Comparison of ENCODE assay signal across 10 cellular contexts in genomic region chr12:108516511-108517275, GRCh38. TPM values are rescaled to one million over a fixed set of nuclear protein-coding genes. Genes with fewer than 3 reads are reported as not detected.
DNase-seq lines count a peak whose midpoint lies in the region; ATAC-seq and TF ChIP-seq lines count a peak whose summit lies in the region.
"Had no signal": no experiment of that assay in that cellular context is flagged by ENCODE, and none has a peak within 500 bp of the region (broad histone marks: within the 10 kb centered on the region; RNA-seq: fewer than 3 reads in every experiment).

No MANE protein-coding gene starts in this region.

- peak overlapping the region; percentile 20 for H3K27ac Mint-ChIP-seq in endothelial cell (ENCODE audit: unreplicated experiment)
- H3K27ac Mint-ChIP-seq in type B pancreatic cell = peak overlapping the region; percentile 43

- H3K4me3 Mint-ChIP-seq in endothelial cell (ENCODE audit: unreplicated experiment) (peak overlapping the region; percentile 92), type B pancreatic cell (peak overlapping the region; percentile 97)

- H3K4me3 ChIP-seq in left ventricle myocardium inferior = peak overlapping the region; percentile 98

- DNase-seq in left ventricle myocardium inferior = no peak
- no peak for DNase-seq in cardiac septum (ENCODE audit: low spot score)
- peak; percentile 28 for DNase-seq in RPMI7951 (ENCODE audit: low read depth)
- no peak for DNase-seq in endothelial cell (ENCODE audit: low spot score)
- no peak for DNase-seq in type B pancreatic cell (ENCODE audit: extremely low spot score, unreplicated experiment)
- DNase-seq in Right ventricle myocardium superior = no peak
- DNase-seq in GM10266 (ENCODE audit: extremely low spot score) = no peak
- DNase-seq: adrenal gland, uterus had no signal

- TF ChIP-seq CTCF in left ventricle myocardium inferior (IDR thresholded peaks at IDR 0.05; ENCODE audit: borderline replicate concordance) = no peak
- TF ChIP-seq CTCF in endothelial cell (IDR thresholded peaks at IDR 0.05; ENCODE audit: unreplicated experiment) = no peak
- TF ChIP-seq CTCF in type B pancreatic cell (conservative IDR thresholded peaks at IDR 0.05) = no peak
- TF ChIP-seq CTCF in GM10266 (IDR thresholded peaks at IDR 0.05; ENCODE audit: control insufficient read depth, insufficient read depth, low read depth, missing control alignments) = no peak

- intact Hi-C loops in left ventricle myocardium inferior (cut with micrococcal nuclease) (no loop called here), cardiac septum (cut with DNase I) (loop anchor here (10.0 kb wide), 2 partner anchors 98 to 832 kb away; partner anchors contain the start of gene PWP1), Right ventricle myocardium superior (cut with DNase I) (loop anchor here (10.0 kb wide), 1 partner anchor 832 kb away; the partner anchor contains the start of gene PWP1)

- H3K4me1 ChIP-seq in left ventricle myocardium inferior = peaks cover 18% of the 10 kb centered on the region

- ATAC-seq in GM21367 (IDR thresholded peaks at IDR 0.05; ENCODE audit: unreplicated experiment) (no peak), Right ventricle myocardium superior (ENCODE audit: poor library complexity) (no peak)

- H3K27ac ChIP-seq in left ventricle myocardium inferior (replicated peaks) = no peak overlapping the region
- H3K27ac ChIP-seq: uterus had no signal

- H3K36me3 ChIP-seq in left ventricle myocardium inferior = peaks cover 44% of the 10 kb centered on the region
- H3K36me3 ChIP-seq: uterus had no signal

- H3K27me3 Mint-ChIP-seq in endothelial cell (ENCODE audit: unreplicated experiment) = peaks cover 20% of the 10 kb centered on the region
- peaks cover 3% of the 10 kb centered on the region for H3K27me3 Mint-ChIP-seq in type B pancreatic cell

- peaks cover 17% of the 10 kb centered on the region for H3K36me3 Mint-ChIP-seq in endothelial cell (ENCODE audit: low read depth, unreplicated experiment)
- H3K36me3 Mint-ChIP-seq in type B pancreatic cell = peaks cover 14% of the 10 kb centered on the region

- H3K27me3 ChIP-seq in left ventricle myocardium inferior (ENCODE audit: low read depth) = no peaks in the 10 kb centered on the region
- H3K27me3 ChIP-seq: adrenal gland, uterus had no signal

- H3K9me3 Mint-ChIP-seq in endothelial cell (ENCODE audit: unreplicated experiment) (no peaks in the 10 kb centered on the region), type B pancreatic cell (no peaks in the 10 kb centered on the region)

- peaks cover 9% of the 10 kb centered on the region for H3K4me1 Mint-ChIP-seq in endothelial cell (ENCODE audit: unreplicated experiment)
- peaks cover 7% of the 10 kb centered on the region for H3K4me1 Mint-ChIP-seq in type B pancreatic cell (ENCODE audit: unreplicated experiment)

- no peaks in the 10 kb centered on the region for H3K9me3 ChIP-seq in left ventricle myocardium inferior (replicated peaks)
- H3K9me3 ChIP-seq: adrenal gland, uterus had no signal

RNA-seq across cellular contexts. Expression of gene FICD, which starts 1.6 kb away (rescaled TPM):
- 4.2 TPM for total RNA-seq in left ventricle myocardium inferior
- 3.8 TPM for total RNA-seq in cardiac septum
- total RNA-seq in RPMI7951 (2014; rRNA removed; shearing (Covaris generic)) = 3.5 and 3.6 TPM in 2 replicates
- total RNA-seq in endothelial cell (ENCODE audit: unreplicated experiment) = 5.5 TPM
- total RNA-seq in type B pancreatic cell (ENCODE audit: low replicate concordance) = 4.7 and 4.9 TPM in 2 replicates
- 3.0 TPM for total RNA-seq in Right ventricle myocardium superior

RNA-seq across cellular contexts. Expression of gene SART3, which starts 44.3 kb away (rescaled TPM):
- total RNA-seq in left ventricle myocardium inferior = 24.9 TPM
- 29.2 TPM for total RNA-seq in cardiac septum
- 32.5 and 37.6 TPM in 2 replicates for total RNA-seq in RPMI7951 (2014; rRNA removed; shearing (Covaris generic))
- 67.8 TPM for total RNA-seq in endothelial cell (ENCODE audit: unreplicated experiment)
- total RNA-seq in type B pancreatic cell (ENCODE audit: low replicate concordance) = 48.5 and 72.6 TPM in 2 replicates
- 18.9 TPM for total RNA-seq in Right ventricle myocardium superior

RNA-seq across cellular contexts. Expression of gene ISCU, which starts 45.7 kb away (rescaled TPM):
- total RNA-seq in left ventricle myocardium inferior (560 TPM), cardiac septum (432 TPM), endothelial cell (ENCODE audit: unreplicated experiment) (67.8 TPM), type B pancreatic cell (ENCODE audit: low replicate concordance) (78.9 and 106 TPM in 2 replicates), Right ventricle myocardium superior (484 TPM)
- total RNA-seq in RPMI7951 (2014; rRNA removed; shearing (Covaris generic)) = 120 and 127 TPM in 2 replicates
